ENCODE assay signal across 11 cellular contexts in the genomic region with DNA sequence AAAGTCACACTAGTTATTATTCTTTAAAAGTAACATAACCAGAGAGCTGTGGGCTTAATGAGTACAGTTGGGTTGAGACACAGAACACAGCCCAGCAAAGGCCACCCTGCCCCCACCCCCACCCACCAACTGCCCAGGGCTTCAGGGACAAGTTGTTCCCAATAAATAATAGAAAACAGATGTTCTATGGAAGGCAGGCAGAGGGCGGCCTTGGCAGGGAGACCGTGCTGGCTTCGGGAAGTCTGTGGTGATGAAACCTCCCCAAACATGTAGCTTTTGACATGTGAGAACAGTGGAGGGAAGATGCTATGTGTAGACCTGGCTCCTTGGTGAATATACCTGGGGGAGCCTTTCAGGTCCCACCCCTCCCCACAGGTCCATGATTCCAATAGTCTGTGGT. TPM values are rescaled to one million over a fixed set of nuclear protein-coding genes. Genes with fewer than 3 reads are reported as not detected.
DNase-seq lines count a peak whose midpoint lies in the region; ATAC-seq, FAIRE-seq and TF ChIP-seq lines count a peak whose summit lies in the region.
"Had no signal": no experiment of that assay in that cellular context is flagged by ENCODE, and none has a peak within 500 bp of the region (broad histone marks: within the 10 kb centered on the region; RNA-seq: fewer than 3 reads in every experiment).

No MANE protein-coding gene starts in this region.

- peaks cover 0 to 3% of the 10 kb centered on the region in 2 donors for H3K4me1 ChIP-seq in esophagus (ENCODE audit: control insufficient read depth in 2 of 2, insufficient read depth in 2 of 2, low read length in 1 of 2)

- peak; percentile 32 for TF ChIP-seq RAD21 in neural cell (conservative IDR thresholded peaks at IDR 0.05)

- H3K27ac ChIP-seq in esophagus (ENCODE audit: low read depth in 2 of 2, low read length in 1 of 2), result peak overlapping the region; percentile 20 to 35
- H3K27ac ChIP-seq in neural cell (ENCODE audit: low read length), result no peak overlapping the region

- no peak for ATAC-seq in GM21367 (IDR thresholded peaks at IDR 0.05; ENCODE audit: unreplicated experiment)

- no peak overlapping the region for H2AFZ ChIP-seq in neural cell (ENCODE audit: low read depth, low read length)

- H3K4me3 ChIP-seq in esophagus (ENCODE audit: low read depth in 1 of 2, low read length in 2 of 2), result no peak overlapping the region
- H3K4me3 ChIP-seq in neural cell (ENCODE audit: low read length), result no peak overlapping the region

- H3K4me2 ChIP-seq in neural cell (ENCODE audit: low read length), result no peak overlapping the region

- no peak for TF ChIP-seq EP300 in neural cell (conservative IDR thresholded peaks at IDR 0.05; ENCODE audit: poor library complexity, severe bottlenecking)

- H3K9me3 ChIP-seq in esophagus (ENCODE audit: control insufficient read depth in 2 of 2, insufficient read depth in 1 of 2, low read depth in 1 of 2, low read length in 1 of 2) (no peaks in the 10 kb centered on the region), neural cell (ENCODE audit: low read length) (no peaks in the 10 kb centered on the region)

- FAIRE-seq in HTR-8/SVneo (lab: Jason Lieb, UNC), result no peak
- FAIRE-seq: endothelial cell of umbilical vein had no signal

- H3K9ac ChIP-seq in neural cell (ENCODE audit: low read length), result no peak overlapping the region

- WGBS in esophagus, 2 donors, result 38 to 48% methylated on average over 3 of the region's 3 CpGs

- DNase-seq in C1 segment of cervical spinal cord (lab: John Stamatoyannopoulos, UW) (peak in 8 of 14 donors; percentile 12 to 73 (median 44)), RPMI7951 (ENCODE audit: low read depth) (peak; percentile 85), NCI-H187 treated with DMSO at 0.1 percent for 48 hours (lab: John Stamatoyannopoulos, UW) (no peak), SKM-1 treated with dmso at 0.1 percent for 144 hours (lab: John Stamatoyannopoulos, UW; ENCODE audit: unreplicated experiment) (no peak), HTR-8/SVneo (ENCODE audit: insufficient read length, low spot score) (no peak)
- DNase-seq: NCI-H1092; stimulated activated CD8-positive, alpha-beta memory T cell treated with anti-CD3 and anti-CD28 coated beads, Interleukin-4, amount 100 ng/mL, for 48 hours had no signal

- no peaks in the 10 kb centered on the region for H3K9me2 ChIP-seq in neural cell (ENCODE audit: insufficient read depth, low read length)

- no peaks in the 10 kb centered on the region for H3F3A ChIP-seq in neural cell (ENCODE audit: insufficient read depth, low read length, poor library complexity, severe bottlenecking)

- H4K20me1 ChIP-seq in neural cell (ENCODE audit: insufficient read depth), result no peaks in the 10 kb centered on the region

- H3K36me3 ChIP-seq in esophagus (ENCODE audit: control insufficient read depth in 2 of 2, insufficient read depth in 2 of 2, low read length in 1 of 2) (peaks cover 3 to 5% of the 10 kb centered on the region in 2 donors), neural cell (ENCODE audit: insufficient read depth, low read length) (no peaks in the 10 kb centered on the region)

- TF ChIP-seq CTCF in neural cell (IDR thresholded peaks at IDR 0.05; ENCODE audit: poor library complexity, severe bottlenecking), result no peak

- H3K27me3 ChIP-seq in esophagus (ENCODE audit: control insufficient read depth in 1 of 2, insufficient read depth in 2 of 2, low read length in 2 of 2) (no peaks in the 10 kb centered on the region), neural cell (ENCODE audit: insufficient read depth, low read depth, low read length) (no peaks in the 10 kb centered on the region)

- no peaks in the 10 kb centered on the region for H3K79me2 ChIP-seq in neural cell (replicated peaks; ENCODE audit: insufficient read depth, low read length)

TF ChIP-seq in neural cell, 6 proteins besides CTCF, POLR2A, EP300 and RAD21:
- TF ChIP-seq SMC3 (conservative IDR thresholded peaks at IDR 0.05; ENCODE audit: poor library complexity) (no peak), POLR2AphosphoS5 (IDR thresholded peaks at IDR 0.05) (no peak), TAF1 (IDR thresholded peaks at IDR 0.05; ENCODE audit: low read depth) (no peak), MXI1 (conservative IDR thresholded peaks at IDR 0.05; ENCODE audit: poor library complexity, severe bottlenecking) (no peak), EZH2 (IDR thresholded peaks at IDR 0.05; ENCODE audit: borderline replicate concordance, insufficient read depth, low read length, poor library complexity, severe bottlenecking) (no peak)
- TF ChIP-seq, protein P1, sequence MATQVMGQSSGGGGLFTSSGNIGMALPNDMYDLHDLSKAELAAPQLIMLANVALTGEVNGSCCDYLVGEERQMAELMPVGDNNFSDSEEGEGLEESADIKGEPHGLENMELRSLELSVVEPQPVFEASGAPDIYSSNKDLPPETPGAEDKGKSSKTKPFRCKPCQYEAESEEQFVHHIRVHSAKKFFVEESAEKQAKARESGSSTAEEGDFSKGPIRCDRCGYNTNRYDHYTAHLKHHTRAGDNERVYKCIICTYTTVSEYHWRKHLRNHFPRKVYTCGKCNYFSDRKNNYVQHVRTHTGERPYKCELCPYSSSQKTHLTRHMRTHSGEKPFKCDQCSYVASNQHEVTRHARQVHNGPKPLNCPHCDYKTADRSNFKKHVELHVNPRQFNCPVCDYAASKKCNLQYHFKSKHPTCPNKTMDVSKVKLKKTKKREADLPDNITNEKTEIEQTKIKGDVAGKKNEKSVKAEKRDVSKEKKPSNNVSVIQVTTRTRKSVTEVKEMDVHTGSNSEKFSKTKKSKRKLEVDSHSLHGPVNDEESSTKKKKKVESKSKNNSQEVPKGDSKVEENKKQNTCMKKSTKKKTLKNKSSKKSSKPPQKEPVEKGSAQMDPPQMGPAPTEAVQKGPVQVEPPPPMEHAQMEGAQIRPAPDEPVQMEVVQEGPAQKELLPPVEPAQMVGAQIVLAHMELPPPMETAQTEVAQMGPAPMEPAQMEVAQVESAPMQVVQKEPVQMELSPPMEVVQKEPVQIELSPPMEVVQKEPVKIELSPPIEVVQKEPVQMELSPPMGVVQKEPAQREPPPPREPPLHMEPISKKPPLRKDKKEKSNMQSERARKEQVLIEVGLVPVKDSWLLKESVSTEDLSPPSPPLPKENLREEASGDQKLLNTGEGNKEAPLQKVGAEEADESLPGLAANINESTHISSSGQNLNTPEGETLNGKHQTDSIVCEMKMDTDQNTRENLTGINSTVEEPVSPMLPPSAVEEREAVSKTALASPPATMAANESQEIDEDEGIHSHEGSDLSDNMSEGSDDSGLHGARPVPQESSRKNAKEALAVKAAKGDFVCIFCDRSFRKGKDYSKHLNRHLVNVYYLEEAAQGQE (IDR thresholded peaks at IDR 0.05; ENCODE audit: borderline replicate concordance), result no peak

RNA-seq across cellular contexts. Expression of a gene that starts 10.0 kb away (rescaled TPM):
- 3.1 and 3.4 TPM in 2 replicates for total RNA-seq in RPMI7951 (2014; rRNA removed; shearing (Covaris generic))
- polyA plus RNA-seq in esophagus, result 1 to 10 TPM; 2.7 to 6.1 TPM
- polyA plus RNA-seq in neural cell, result 0.42 and 0.89 TPM in 2 replicates
- polyA minus RNA-seq in neural cell, result 0.35 and 0.49 TPM in 2 replicates

RNA-seq across cellular contexts. Expression of a gene that starts 39.6 kb away (rescaled TPM):
- 73.2 and 73.4 TPM in 2 replicates for total RNA-seq in RPMI7951 (2014; rRNA removed; shearing (Covaris generic))
- 10 to 100 TPM; 22.3 to 28.8 TPM for polyA plus RNA-seq in esophagus
- 3.0 and 4.9 TPM in 2 replicates for polyA plus RNA-seq in neural cell
- 1.9 and 4.6 TPM in 2 replicates for polyA minus RNA-seq in neural cell

Comparison
In these comparisons a context has a peak if more than half of its experiments do, and no peak if none do; other contexts are left out.
1. DNase-seq: peak in C1 segment of cervical spinal cord (8 of 14) and RPMI7951 (single experiment); none in NCI-H187 treated with DMSO at 0.1 percent for 48 hours (single experiment), SKM-1 treated with dmso at 0.1 percent for 144 hours (single experiment) and HTR-8/SVneo (single experiment).